ENCODE assay signal across 1 cellular context in genomic region chr6:105992315-105992961, GRCh38.
TF ChIP-seq lines count a peak whose summit lies in the region.

No MANE protein-coding gene starts in this region.

TF ChIP-seq in HepG2, 621 proteins besides CTCF, POLR2A, EP300 and RAD21 (continued from another document and continues in another):
- TF ChIP-seq PHF5A (CRISPR knock-in tag; IDR thresholded peaks at IDR 0.05; ENCODE audit: low read depth, unreplicated experiment) (no peak), PLRG1 (conservative IDR thresholded peaks at IDR 0.05) (no peak), ZNF441 (CRISPR knock-in tag; IDR thresholded peaks at IDR 0.05; ENCODE audit: borderline replicate concordance) (no peak), ZNF713 (CRISPR knock-in tag; IDR thresholded peaks at IDR 0.05) (no peak), RCOR2 (CRISPR knock-in tag; IDR thresholded peaks at IDR 0.05) (no peak), ZNF777 (CRISPR knock-in tag; IDR thresholded peaks at IDR 0.05) (no peak; the same call in 1 of the 2 replicates), ZBTB21 (CRISPR knock-in tag; IDR thresholded peaks at IDR 0.05) (no peak), RBFOX2 (IDR thresholded peaks at IDR 0.05; ENCODE audit: low read depth, low read length) (0 out of 2 replicates have a peak, but pooled peaks have one; percentile 23), KLF13 (CRISPR knock-in tag; IDR thresholded peaks at IDR 0.05) (no peak; the same call in 1 of the 2 replicates), NBN (conservative IDR thresholded peaks at IDR 0.05) (no peak), ZNF761 (CRISPR knock-in tag; conservative IDR thresholded peaks at IDR 0.05) (0 out of 2 replicates have a peak, but pooled peaks have one; percentile 26), NCOA5 (CRISPR knock-in tag; IDR thresholded peaks at IDR 0.05) (no peak), ZNF780A (CRISPR knock-in tag; IDR thresholded peaks at IDR 0.05) (no peak), ARHGAP35 (CRISPR knock-in tag; IDR thresholded peaks at IDR 0.05; ENCODE audit: borderline replicate concordance) (no peak), ZNF616 (CRISPR knock-in tag; IDR thresholded peaks at IDR 0.05; ENCODE audit: low read depth) (no peak), ZSCAN5A (CRISPR knock-in tag; IDR thresholded peaks at IDR 0.05; ENCODE audit: borderline replicate concordance) (no peak), THAP11 (CRISPR knock-in tag; IDR thresholded peaks at IDR 0.05) (0 out of 2 replicates have a peak, but pooled peaks have one; percentile 42), ZNF589 (CRISPR knock-in tag; conservative IDR thresholded peaks at IDR 0.05) (no peak), SP140L (CRISPR knock-in tag; IDR thresholded peaks at IDR 0.05; ENCODE audit: borderline replicate concordance) (no peak), FOXP1 (IDR thresholded peaks at IDR 0.05) (no peak), FOXP1 (CRISPR knock-in tag; IDR thresholded peaks at IDR 0.05) (no peak), GTF2F1 (IDR thresholded peaks at IDR 0.05; ENCODE audit: low read length) (no peak), BCL6 (CRISPR knock-in tag; IDR thresholded peaks at IDR 0.05) (peak; percentile 54; the same call in 1 of the 2 replicates), ZNF143 (CRISPR knock-in tag; IDR thresholded peaks at IDR 0.05) (no peak), ZNF883 (CRISPR knock-in tag; IDR thresholded peaks at IDR 0.05; ENCODE audit: not compliant biosample characterization) (peak; percentile 53), IKZF1 (IDR thresholded peaks at IDR 0.05) (no peak), ZNF30 (CRISPR knock-in tag; IDR thresholded peaks at IDR 0.05) (peak; percentile 72; the same call in 1 of the 2 replicates), ETV6 (CRISPR knock-in tag; conservative IDR thresholded peaks at IDR 0.05) (no peak), ZBTB37 (CRISPR knock-in tag; IDR thresholded peaks at IDR 0.05) (no peak), ELF4 (CRISPR knock-in tag; IDR thresholded peaks at IDR 0.05; ENCODE audit: borderline replicate concordance) (no peak), IRX3 (CRISPR knock-in tag; IDR thresholded peaks at IDR 0.05; ENCODE audit: borderline replicate concordance, low read depth) (no peak), MEF2D (CRISPR knock-in tag; IDR thresholded peaks at IDR 0.05) (no peak), TRIM24 (CRISPR knock-in tag; IDR thresholded peaks at IDR 0.05) (no peak), RFXAP (CRISPR knock-in tag; IDR thresholded peaks at IDR 0.05; ENCODE audit: borderline replicate concordance) (no peak), ZNF770 (CRISPR knock-in tag; IDR thresholded peaks at IDR 0.05) (no peak), TBP (CRISPR knock-in tag; IDR thresholded peaks at IDR 0.05) (no peak), UBTF (CRISPR knock-in tag; IDR thresholded peaks at IDR 0.05) (no peak), PAF1 (CRISPR knock-in tag; IDR thresholded peaks at IDR 0.05) (no peak), ATF4 (CRISPR knock-in tag; IDR thresholded peaks at IDR 0.05) (no peak), ZNF446 (CRISPR knock-in tag; IDR thresholded peaks at IDR 0.05) (no peak), NR1H2 (CRISPR knock-in tag; IDR thresholded peaks at IDR 0.05; ENCODE audit: borderline replicate concordance, low read depth) (no peak), KDM5B (CRISPR knock-in tag; IDR thresholded peaks at IDR 0.05; ENCODE audit: borderline replicate concordance) (no peak), ASH2L (IDR thresholded peaks at IDR 0.05; ENCODE audit: insufficient read length, low read depth, low read length) (peak; percentile 69), ONECUT2 (CRISPR knock-in tag; IDR thresholded peaks at IDR 0.05) (no peak), TFDP2 (CRISPR knock-in tag; IDR thresholded peaks at IDR 0.05) (peak; percentile 77; the same call in 1 of the 2 replicates), ZNF703 (CRISPR knock-in tag; IDR thresholded peaks at IDR 0.05; ENCODE audit: borderline replicate concordance) (0 out of 2 replicates have a peak, but pooled peaks have one; percentile 43), SUZ12 (IDR thresholded peaks at IDR 0.05; ENCODE audit: low read depth, low read length) (no peak), TARDBP (CRISPR knock-in tag; IDR thresholded peaks at IDR 0.05) (no peak), ZFP36L2 (CRISPR knock-in tag; IDR thresholded peaks at IDR 0.05) (no peak), ZNF652 (CRISPR knock-in tag; IDR thresholded peaks at IDR 0.05; ENCODE audit: borderline replicate concordance, low read depth) (no peak), ARID2 (CRISPR knock-in tag; IDR thresholded peaks at IDR 0.05; ENCODE audit: borderline replicate concordance) (no peak), RXRA (CRISPR knock-in tag; IDR thresholded peaks at IDR 0.05) (0 out of 2 replicates have a peak, but pooled peaks have one; percentile 7), MTERF4 (CRISPR knock-in tag; IDR thresholded peaks at IDR 0.05) (0 out of 2 replicates have a peak, but pooled peaks have one; percentile 38), KMT2A (CRISPR knock-in tag; IDR thresholded peaks at IDR 0.05) (0 out of 2 replicates have a peak, but pooled peaks have one; percentile 41), SNAPC5 (CRISPR knock-in tag; IDR thresholded peaks at IDR 0.05; ENCODE audit: borderline replicate concordance) (no peak)
- TF ChIP-seq, protein P1, sequence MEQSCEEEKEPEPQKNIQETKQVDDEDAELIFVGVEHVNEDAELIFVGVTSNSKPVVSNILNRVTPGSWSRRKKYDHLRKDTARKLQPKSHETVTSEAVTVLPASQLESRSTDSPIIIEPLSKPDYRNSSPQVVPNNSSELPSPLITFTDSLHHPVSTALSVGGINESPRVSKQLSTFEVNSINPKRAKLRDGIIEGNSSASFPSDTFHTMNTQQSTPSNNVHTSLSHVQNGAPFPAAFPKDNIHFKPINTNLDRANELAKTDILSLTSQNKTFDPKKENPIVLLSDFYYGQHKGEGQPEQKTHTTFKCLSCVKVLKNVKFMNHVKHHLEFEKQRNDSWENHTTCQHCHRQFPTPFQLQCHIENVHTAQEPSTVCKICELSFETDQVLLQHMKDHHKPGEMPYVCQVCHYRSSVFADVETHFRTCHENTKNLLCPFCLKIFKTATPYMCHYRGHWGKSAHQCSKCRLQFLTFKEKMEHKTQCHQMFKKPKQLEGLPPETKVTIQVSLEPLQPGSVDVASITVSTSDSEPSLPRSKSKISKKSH (CRISPR knock-in tag; IDR thresholded peaks at IDR 0.05; ENCODE audit: borderline replicate concordance): peak; percentile 35; the same call in 1 of the 2 replicates
- TF ChIP-seq, protein P2, sequence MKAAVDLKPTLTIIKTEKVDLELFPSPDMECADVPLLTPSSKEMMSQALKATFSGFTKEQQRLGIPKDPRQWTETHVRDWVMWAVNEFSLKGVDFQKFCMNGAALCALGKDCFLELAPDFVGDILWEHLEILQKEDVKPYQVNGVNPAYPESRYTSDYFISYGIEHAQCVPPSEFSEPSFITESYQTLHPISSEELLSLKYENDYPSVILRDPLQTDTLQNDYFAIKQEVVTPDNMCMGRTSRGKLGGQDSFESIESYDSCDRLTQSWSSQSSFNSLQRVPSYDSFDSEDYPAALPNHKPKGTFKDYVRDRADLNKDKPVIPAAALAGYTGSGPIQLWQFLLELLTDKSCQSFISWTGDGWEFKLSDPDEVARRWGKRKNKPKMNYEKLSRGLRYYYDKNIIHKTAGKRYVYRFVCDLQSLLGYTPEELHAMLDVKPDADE (CRISPR knock-in tag; IDR thresholded peaks at IDR 0.05): no peak
- TF ChIP-seq, protein P3, sequence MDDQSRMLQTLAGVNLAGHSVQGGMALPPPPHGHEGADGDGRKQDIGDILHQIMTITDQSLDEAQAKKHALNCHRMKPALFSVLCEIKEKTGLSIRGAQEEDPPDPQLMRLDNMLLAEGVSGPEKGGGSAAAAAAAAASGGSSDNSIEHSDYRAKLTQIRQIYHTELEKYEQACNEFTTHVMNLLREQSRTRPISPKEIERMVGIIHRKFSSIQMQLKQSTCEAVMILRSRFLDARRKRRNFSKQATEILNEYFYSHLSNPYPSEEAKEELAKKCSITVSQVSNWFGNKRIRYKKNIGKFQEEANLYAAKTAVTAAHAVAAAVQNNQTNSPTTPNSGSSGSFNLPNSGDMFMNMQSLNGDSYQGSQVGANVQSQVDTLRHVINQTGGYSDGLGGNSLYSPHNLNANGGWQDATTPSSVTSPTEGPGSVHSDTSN (CRISPR knock-in tag; IDR thresholded peaks at IDR 0.05; ENCODE audit: borderline replicate concordance): no peak
